ENCODE assay signal across 8 cellular contexts in the genomic region with DNA sequence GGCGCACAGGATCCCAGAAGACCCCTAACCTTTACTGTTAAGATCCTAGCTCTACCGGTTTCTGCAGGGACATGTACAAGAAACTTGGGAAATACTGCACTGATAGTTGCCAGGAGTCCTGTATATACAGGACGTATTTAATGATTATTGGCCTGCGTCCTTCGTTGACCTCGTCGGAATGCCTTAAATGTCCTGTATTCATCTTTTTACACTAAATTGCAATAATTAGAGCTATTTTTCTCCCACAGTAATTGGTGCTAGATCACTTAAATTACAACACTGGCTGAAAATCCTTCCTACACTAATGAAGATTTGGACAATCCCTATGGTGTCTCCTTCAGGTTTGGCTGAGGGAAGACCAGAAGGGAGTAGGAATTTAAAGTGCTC. TPM values are rescaled to one million over a fixed set of nuclear protein-coding genes. Genes with fewer than 3 reads are reported as not detected.
DNase-seq lines count a peak whose midpoint lies in the region; ATAC-seq and TF ChIP-seq lines count a peak whose summit lies in the region.

No MANE protein-coding gene starts in this region.

- CTCF ChIA-PET in CD4-positive, alpha-beta memory T cell (lab: Charles Lee; ENCODE audit: partially characterized antibody): interaction anchor here (0.6 to 1.3 kb wide), 6 partner anchors 10 to 446 kb away, joined by 3 to 5 read pairs (median 3); no protein-coding TSS in a partner anchor
- CTCF ChIA-PET in PC-9 (lab: Charles Lee): interaction anchor here (0.6 kb wide), 1 partner anchor 443 kb away, joined by 4 read pairs; no protein-coding TSS in a partner anchor

- ATAC-seq in GM18520 (IDR thresholded peaks at IDR 0.05; ENCODE audit: unreplicated experiment): no peak

- H3F3A ChIP-seq in PC-9 (ENCODE audit: insufficient read depth, low read depth): peaks cover 13% of the 10 kb centered on the region

- no peaks in the 10 kb centered on the region for H3K9me2 ChIP-seq in PC-9 (ENCODE audit: insufficient read depth)

- H3K9me3 Mint-ChIP-seq in CD4-positive, alpha-beta memory T cell: no peaks in the 10 kb centered on the region
- H3K9me3 Mint-ChIP-seq in osteocyte (ENCODE audit: unreplicated experiment): no peaks in the 10 kb centered on the region

- peak overlapping the region; percentile 99 for H3K4me2 ChIP-seq in PC-9

- no TSS peak for BruUV-seq in PC-9 (replicated peaks; lab: Mats Ljungman, UMichigan)

- peaks cover 0 to 12% of the 10 kb centered on the region in 2 donors for H3K36me3 Mint-ChIP-seq in CD4-positive, alpha-beta memory T cell
- no peaks in the 10 kb centered on the region for H3K36me3 Mint-ChIP-seq in osteocyte (ENCODE audit: unreplicated experiment)

- no peaks in the 10 kb centered on the region for H3K9me3 ChIP-seq in CD4-positive, alpha-beta memory T cell (ENCODE audit: control insufficient read depth in 1 of 2, low read length in 2 of 2)
- no peaks in the 10 kb centered on the region for H3K9me3 ChIP-seq in PC-9 (ENCODE audit: insufficient read depth, low read depth)

- H4K20me1 ChIP-seq in PC-9 (ENCODE audit: insufficient read depth): no peaks in the 10 kb centered on the region

- peaks cover 24 to 39% (median 30%) of the 10 kb centered on the region in 4 donors for H3K4me1 Mint-ChIP-seq in CD4-positive, alpha-beta memory T cell
- H3K4me1 Mint-ChIP-seq in osteocyte (ENCODE audit: unreplicated experiment): peaks cover 30% of the 10 kb centered on the region

- POLR2A ChIA-PET in CD4-positive, alpha-beta memory T cell (lab: Charles Lee; ENCODE audit: partially characterized antibody): interaction anchor here (0.7 to 5.3 kb wide), 11 partner anchors 10 to 1404 kb away, joined by 3 to 28 read pairs (median 3); a partner anchor contains a TSS
- POLR2A ChIA-PET in PC-9 (lab: Charles Lee; ENCODE audit: unreplicated experiment): interaction anchor here (0.6 kb wide), 1 partner anchor 64 kb away, joined by 10 read pairs; no protein-coding TSS in a partner anchor

- H3K27ac Mint-ChIP-seq in CD4-positive, alpha-beta memory T cell: peak overlapping the region; percentile 94 to 98 (median 95)
- H3K27ac Mint-ChIP-seq in osteocyte (ENCODE audit: unreplicated experiment): peak overlapping the region; percentile 81

- no peak for TF ChIP-seq CTCF in PC-9 (conservative IDR thresholded peaks at IDR 0.05)
- TF ChIP-seq CTCF in epithelial cell of esophagus (IDR thresholded peaks at IDR 0.05; ENCODE audit: insufficient read depth, low read depth, low read length, missing control alignments): no peak
- TF ChIP-seq CTCF in osteocyte (IDR thresholded peaks at IDR 0.05): no peak

- H3K4me3 Mint-ChIP-seq in CD4-positive, alpha-beta memory T cell: peak overlapping the region; percentile 95 to 99 (median 98)
- peak overlapping the region; percentile 86 for H3K4me3 Mint-ChIP-seq in osteocyte (ENCODE audit: unreplicated experiment)

- no peaks in the 10 kb centered on the region for H3K79me2 ChIP-seq in PC-9 (ENCODE audit: low read depth)

- peak overlapping the region; percentile 99 for H2AFZ ChIP-seq in PC-9

- H3K4me1 ChIP-seq in CD4-positive, alpha-beta memory T cell (ENCODE audit: insufficient read depth, low read length): peaks cover 21% of the 10 kb centered on the region
- peaks cover 5% of the 10 kb centered on the region; the same call in 1 of the 2 replicates for H3K4me1 ChIP-seq in PC-9 (replicated peaks; ENCODE audit: insufficient read depth)

- no peaks in the 10 kb centered on the region for H3K36me3 ChIP-seq in CD4-positive, alpha-beta memory T cell (ENCODE audit: insufficient read depth, low read length)
- H3K36me3 ChIP-seq in PC-9 (ENCODE audit: low read depth): no peaks in the 10 kb centered on the region

- intact Hi-C loops in CD4-positive, alpha-beta memory T cell (cut with micrococcal nuclease): loop anchor here (1.0 kb wide), 2 partner anchors 12 to 204 kb away; a partner anchor contains a TSS
- intact Hi-C loops in PC-9 (cut with micrococcal nuclease; ENCODE audit: unreplicated experiment): loop anchor here (1.0 to 5.0 kb wide), 3 partner anchors 38 to 154 kb away; no protein-coding TSS in a partner anchor

- H3K27me3 Mint-ChIP-seq in CD4-positive, alpha-beta memory T cell: no peaks in the 10 kb centered on the region
- H3K27me3 Mint-ChIP-seq in osteocyte (ENCODE audit: unreplicated experiment): peaks cover 17% of the 10 kb centered on the region

- no peak for DNase-seq in CD4-positive, alpha-beta memory T cell
- DNase-seq in PC-9 (no peak), epithelial cell of esophagus (ENCODE audit: low read depth) (no peak), osteocyte (ENCODE audit: extremely low spot score, unreplicated experiment) (no peak), NCI-H69 (lab: John Stamatoyannopoulos, UW) (no peak), HUDEP-2 (lab: John Stamatoyannopoulos, UW; ENCODE audit: unreplicated experiment in 76 of 76) (no peak), NCI-H187 treated with DMSO at 0.1 percent for 48 hours (lab: John Stamatoyannopoulos, UW) (no peak)

- H3K27ac ChIP-seq in CD4-positive, alpha-beta memory T cell (ENCODE audit: low read depth, low read length): peak overlapping the region; percentile 69
- H3K27ac ChIP-seq in PC-9: no peak overlapping the region

- no peaks in the 10 kb centered on the region for H3K27me3 ChIP-seq in CD4-positive, alpha-beta memory T cell (ENCODE audit: insufficient read depth, low read length)
- H3K27me3 ChIP-seq in PC-9 (ENCODE audit: insufficient read depth, low read depth): no peaks in the 10 kb centered on the region

- H3K4me3 ChIP-seq in CD4-positive, alpha-beta memory T cell (ENCODE audit: low read length in 2 of 2): peak overlapping the region; percentile 83 to 93
- H3K4me3 ChIP-seq in PC-9: peak overlapping the region; percentile 68
- H3K4me3 ChIP-seq in epithelial cell of esophagus (ENCODE audit: low read length): peak overlapping the region; percentile 77

RNA-seq across cellular contexts. Expression of a gene that starts 0.8 kb away (rescaled TPM):
- 1 to 10 TPM; 5.6 to 6.1 TPM for total RNA-seq in CD4-positive, alpha-beta memory T cell
- polyA plus RNA-seq in CD4-positive, alpha-beta memory T cell: 1 to 10 TPM in 1 of 2 donors, under 1 TPM in 1; 0.72 to 1.6 TPM
- 2.6 and 2.9 TPM in 2 replicates for total RNA-seq in PC-9 (2021)
- 13.7 and 15.1 TPM in 2 replicates for total RNA-seq in osteocyte
